Comparison of ENCODE assay signal across 24 cellular contexts in the genomic region with DNA sequence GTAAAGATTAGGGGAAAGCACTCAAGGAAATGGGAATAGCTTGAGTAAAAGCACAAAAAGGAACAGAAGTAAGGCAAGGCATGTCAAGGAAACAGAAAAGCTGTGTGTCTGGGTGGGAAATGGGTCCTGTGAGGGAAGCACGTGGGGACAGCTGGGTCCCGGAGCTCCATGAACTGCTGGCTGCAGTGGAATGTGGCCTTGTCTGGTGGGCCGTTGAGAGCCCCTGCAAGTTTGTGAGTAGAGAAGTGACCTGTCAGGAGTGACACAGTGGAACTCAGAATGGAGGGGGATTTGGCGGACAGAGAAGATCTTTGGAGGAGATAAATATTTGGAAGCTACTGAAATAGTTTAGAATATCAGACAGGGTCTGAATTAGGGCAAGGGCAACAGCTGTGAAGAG.
"Had no signal": no experiment of that assay in that cellular context is flagged by ENCODE, and none has a peak within 500 bp of the region (broad histone marks: within the 10 kb centered on the region; RNA-seq: fewer than 3 reads in every experiment).

No MANE protein-coding gene starts in this region.

- H3K36me3 Mint-ChIP-seq: naive thymus-derived CD4-positive, alpha-beta T cell; natural killer cell treated with Interleukin-12 subunit alpha and Interleukin-12 subunit beta and Interleukin-15 and Interleukin-18, amount 100 ng/mL, for 72 hours; neural progenitor cell; stimulated activated effector memory CD8-positive, alpha-beta T cell treated with anti-CD3 and anti-CD28 coated beads, Interleukin-12 subunit alpha, Interleukin-12 subunit beta, amount 100 ng/mL, for 72 hours had no signal

- H3K27ac Mint-ChIP-seq: immature natural killer cell; naive thymus-derived CD4-positive, alpha-beta T cell; neural progenitor cell; stimulated activated effector memory CD8-positive, alpha-beta T cell treated with anti-CD3 and anti-CD28 coated beads, Interleukin-12 subunit alpha, Interleukin-12 subunit beta, amount 100 ng/mL, for 72 hours; stimulated activated naive CD8-positive, alpha-beta T cell treated with anti-CD3 and anti-CD28 coated beads, Interleukin-15, Interleukin-2, amounts not matched to agents 100 ng/mL and 50 ng/mL, for 24 hours had no signal

- DNase-seq: hypothalamus; immature natural killer cell; kidney; left colon; left ventricle myocardium inferior; midbrain; mucosa of descending colon; naive thymus-derived CD4-positive, alpha-beta T cell; ovary; retina; right cardiac atrium; stimulated activated CD4-positive, alpha-beta T cell treated with anti-CD3 and anti-CD28 coated beads, Interleukin-12 subunit alpha, Interleukin-12 subunit beta, amount 100 ng/mL, for 4 hours; stimulated activated CD4-positive, alpha-beta T cell treated with anti-CD3 and anti-CD28 coated beads, Interleukin-15, amount 100 ng/mL, for 24 hours; stimulated activated CD4-positive, alpha-beta T cell treated with anti-CD3 and anti-CD28 coated beads, Interleukin-4, amount 100 ng/mL, for 24 hours; stimulated activated naive CD4-positive, alpha-beta T cell; tibial artery; trophoblast cell; uterus had no signal

- FAIRE-seq: islet of Langerhans, kidney had no signal

- H3K4me1 Mint-ChIP-seq: immature natural killer cell; stimulated activated effector memory CD8-positive, alpha-beta T cell treated with anti-CD3 and anti-CD28 coated beads, Interleukin-12 subunit alpha, Interleukin-12 subunit beta, amount 100 ng/mL, for 72 hours had no signal

- H3K4me3 Mint-ChIP-seq: immature natural killer cell; naive thymus-derived CD4-positive, alpha-beta T cell; natural killer cell treated with Interleukin-12 subunit alpha and Interleukin-12 subunit beta and Interleukin-15 and Interleukin-18, amount 100 ng/mL, for 72 hours; neural progenitor cell; stimulated activated effector memory CD8-positive, alpha-beta T cell treated with anti-CD3 and anti-CD28 coated beads, Interleukin-12 subunit alpha, Interleukin-12 subunit beta, amount 100 ng/mL, for 72 hours; stimulated activated naive CD8-positive, alpha-beta T cell treated with anti-CD3 and anti-CD28 coated beads, Interleukin-15, Interleukin-2, amounts not matched to agents 100 ng/mL and 50 ng/mL, for 24 hours had no signal

- ATAC-seq: mucosa of descending colon; naive thymus-derived CD4-positive, alpha-beta T cell; natural killer cell treated with Interleukin-12 subunit alpha and Interleukin-12 subunit beta and Interleukin-15 and Interleukin-18, amount 100 ng/mL, for 72 hours; right cardiac atrium; sciatic nerve; stimulated activated effector memory CD8-positive, alpha-beta T cell treated with anti-CD3 and anti-CD28 coated beads, Interleukin-12 subunit alpha, Interleukin-12 subunit beta, amount 100 ng/mL, for 72 hours had no signal

- H3K9me3 Mint-ChIP-seq: immature natural killer cell; natural killer cell treated with Interleukin-12 subunit alpha and Interleukin-12 subunit beta and Interleukin-15 and Interleukin-18, amount 100 ng/mL, for 72 hours; neural progenitor cell; stimulated activated effector memory CD8-positive, alpha-beta T cell treated with anti-CD3 and anti-CD28 coated beads, Interleukin-12 subunit alpha, Interleukin-12 subunit beta, amount 100 ng/mL, for 72 hours; stimulated activated naive CD8-positive, alpha-beta T cell treated with anti-CD3 and anti-CD28 coated beads, Interleukin-15, Interleukin-2, amounts not matched to agents 100 ng/mL and 50 ng/mL, for 24 hours had no signal
